Comparison of ENCODE assay signal across 12 cellular contexts in genomic region chr12:121388421-121388981, GRCh38. TPM values are rescaled to one million over a fixed set of nuclear protein-coding genes. Genes with fewer than 3 reads are reported as not detected.
DNase-seq lines count a peak whose midpoint lies in the region; ATAC-seq, FAIRE-seq and TF ChIP-seq lines count a peak whose summit lies in the region.
"Had no signal": no experiment of that assay in that cellular context is flagged by ENCODE, and none has a peak within 500 bp of the region (broad histone marks: within the 10 kb centered on the region; RNA-seq: fewer than 3 reads in every experiment).

No MANE protein-coding gene starts in this region.

- H3K27me3 ChIP-seq in RWPE2 (ENCODE audit: insufficient read depth, poor library complexity, severe bottlenecking), result no peaks in the 10 kb centered on the region
- H3K27me3 ChIP-seq in adrenal gland, result no peaks in the 10 kb centered on the region
- H3K27me3 ChIP-seq in Peyer's patch, result no peaks in the 10 kb centered on the region
- H3K27me3 ChIP-seq in vagina, result no peaks in the 10 kb centered on the region
- H3K27me3 ChIP-seq: pancreas had no signal

- peak; percentile 56 to 62; a peak in 5 of 6 replicates for ATAC-seq in A549
- ATAC-seq in RWPE2 (ENCODE audit: low read depth), result peak; percentile 86
- ATAC-seq in stimulated activated effector memory CD8-positive, alpha-beta T cell treated with anti-CD3 and anti-CD28 coated beads, Interleukin-12 subunit alpha, Interleukin-12 subunit beta, amount 100 ng/mL, for 72 hours, result no peak
- ATAC-seq: pancreas had no signal

- TF ChIP-seq RAD21 in A549 (conservative IDR thresholded peaks at IDR 0.05 in 1 of 2, IDR thresholded peaks at IDR 0.05 in 1 of 2), result no peak

- peaks cover 20% of the 10 kb centered on the region for H3K4me1 Mint-ChIP-seq in stimulated activated effector memory CD8-positive, alpha-beta T cell treated with anti-CD3 and anti-CD28 coated beads, Interleukin-12 subunit alpha, Interleukin-12 subunit beta, amount 100 ng/mL, for 72 hours

- POLR2A ChIA-PET in A549 (lab: Yijun Ruan, JAX), result no interaction called here

- no peaks in the 10 kb centered on the region for H3K36me3 Mint-ChIP-seq in stimulated activated effector memory CD8-positive, alpha-beta T cell treated with anti-CD3 and anti-CD28 coated beads, Interleukin-12 subunit alpha, Interleukin-12 subunit beta, amount 100 ng/mL, for 72 hours

- TF ChIP-seq POLR2A in A549 (IDR thresholded peaks at IDR 0.05; ENCODE audit: low read length) (no peak; the same call in 1 of the 2 replicates), adrenal gland (IDR thresholded peaks at IDR 0.05) (no peak), Peyer's patch (IDR thresholded peaks at IDR 0.05) (no peak), vagina (IDR thresholded peaks at IDR 0.05) (no peak)

- H3K27ac ChIP-seq in A549 (peak overlapping the region in 1 of 2 experiments; percentile 14; a peak in 1 of 6 replicates), RWPE2 (ENCODE audit: poor library complexity, severe bottlenecking) (peak overlapping the region; percentile 32), adrenal gland (no peak overlapping the region), Peyer's patch (no peak overlapping the region), vagina (no peak overlapping the region)
- H3K27ac ChIP-seq: pancreas had no signal

- no peak for FAIRE-seq in A549 (lab: Jason Lieb, UNC)
- FAIRE-seq: pancreas had no signal

- WGBS in A549 (ENCODE audit: missing lambda C conversion rate), result 61% methylated on average over 5 of the region's 5 CpGs
- WGBS in adrenal gland, 4 donors, result 68 to 79% (median 75%) methylated on average over 5 of the region's 5 CpGs

- no peak for TF ChIP-seq EP300 in A549 (IDR thresholded peaks at IDR 0.05)

- intact Hi-C loops in adrenal gland (cut with DNase I), result no loop called here
- intact Hi-C loops in vagina (cut with DNase I), result no loop called here

- no peaks in the 10 kb centered on the region for H3K9me3 Mint-ChIP-seq in stimulated activated effector memory CD8-positive, alpha-beta T cell treated with anti-CD3 and anti-CD28 coated beads, Interleukin-12 subunit alpha, Interleukin-12 subunit beta, amount 100 ng/mL, for 72 hours

- H3K27ac Mint-ChIP-seq in stimulated activated effector memory CD8-positive, alpha-beta T cell treated with anti-CD3 and anti-CD28 coated beads, Interleukin-12 subunit alpha, Interleukin-12 subunit beta, amount 100 ng/mL, for 72 hours, result no peak overlapping the region

- DNase-seq in A549 (ENCODE audit: low read depth in 1 of 2, low spot score in 1 of 2) (peak in 1 of 2 experiments; percentile 32), GM04504 (ENCODE audit: low read depth) (peak; percentile 68), RWPE2 (ENCODE audit: low spot score) (no peak), fibroblast of the aortic adventitia (ENCODE audit: low read depth) (peak; percentile 65), adrenal gland (no peak), Peyer's patch (no peak), vagina (ENCODE audit: extremely low spot score in 2 of 2) (no peak)
- DNase-seq in stimulated activated effector memory CD8-positive, alpha-beta T cell treated with anti-CD3 and anti-CD28 coated beads, Interleukin-12 subunit alpha, Interleukin-12 subunit beta, amount 100 ng/mL, for 72 hours (ENCODE audit: low spot score in 2 of 2), result no peak
- DNase-seq: activated T-cell treated with anti-CD3 and anti-CD28 coated beads for 4 hours, NCI-H187 treated with DMSO at 0.1 percent for 48 hours, pancreas, SHP77 treated with DMSO at 0.1 percent for 48 hours had no signal

- H3K4me2 ChIP-seq in A549, result 0 out of 3 replicates have a peak overlapping the region, but pooled peaks have one; percentile 29

- H3K9me3 ChIP-seq in A549, result no peaks in the 10 kb centered on the region
- no peaks in the 10 kb centered on the region for H3K9me3 ChIP-seq in RWPE2 (ENCODE audit: severe bottlenecking)
- no peaks in the 10 kb centered on the region for H3K9me3 ChIP-seq in adrenal gland (replicated peaks in 1 of 3)
- no peaks in the 10 kb centered on the region for H3K9me3 ChIP-seq in Peyer's patch
- no peaks in the 10 kb centered on the region for H3K9me3 ChIP-seq in vagina
- H3K9me3 ChIP-seq: pancreas had no signal

- CTCF ChIA-PET in A549 (lab: Yijun Ruan, JAX), result interaction anchor here (1.2 to 1.6 kb wide), 3 partner anchors 11 to 54 kb away, joined by 3 to 7 read pairs (median 3); no protein-coding TSS in a partner anchor

- H3K36me3 ChIP-seq in RWPE2 (ENCODE audit: low read depth) (no peaks in the 10 kb centered on the region), adrenal gland (replicated peaks in 1 of 2) (no peaks in the 10 kb centered on the region), Peyer's patch (no peaks in the 10 kb centered on the region), vagina (no peaks in the 10 kb centered on the region)
- H3K36me3 ChIP-seq: pancreas had no signal

- H3K4me1 ChIP-seq in A549, result peaks cover 7% of the 10 kb centered on the region; the same call in 2 of the 3 replicates
- peaks cover 6% of the 10 kb centered on the region for H3K4me1 ChIP-seq in RWPE2 (ENCODE audit: insufficient read depth, poor library complexity, severe bottlenecking)
- no peaks in the 10 kb centered on the region for H3K4me1 ChIP-seq in adrenal gland (replicated peaks in 1 of 2)
- H3K4me1 ChIP-seq in Peyer's patch, result no peaks in the 10 kb centered on the region
- H3K4me1 ChIP-seq in vagina, result no peaks in the 10 kb centered on the region
- H3K4me1 ChIP-seq: pancreas had no signal

- H3K4me3 ChIP-seq in A549 (no peak overlapping the region), RWPE2 (ENCODE audit: severe bottlenecking) (no peak overlapping the region), fibroblast of the aortic adventitia (ENCODE audit: low read depth, low read length) (no peak overlapping the region), adrenal gland (no peak overlapping the region), Peyer's patch (no peak overlapping the region), vagina (no peak overlapping the region)
- H3K4me3 ChIP-seq: pancreas had no signal

- no peak for TF ChIP-seq CTCF in A549 (IDR thresholded peaks at IDR 0.05)
- TF ChIP-seq CTCF in RWPE2 (IDR thresholded peaks at IDR 0.05; ENCODE audit: poor library complexity, severe bottlenecking), result no peak
- no peak for TF ChIP-seq CTCF in fibroblast of the aortic adventitia (IDR thresholded peaks at IDR 0.05; ENCODE audit: insufficient read depth, low read length)
- no peak for TF ChIP-seq CTCF in adrenal gland (IDR thresholded peaks at IDR 0.05)
- TF ChIP-seq CTCF in Peyer's patch (IDR thresholded peaks at IDR 0.05), result no peak
- no peak for TF ChIP-seq CTCF in vagina (IDR thresholded peaks at IDR 0.05)

- H3K4me3 Mint-ChIP-seq in stimulated activated effector memory CD8-positive, alpha-beta T cell treated with anti-CD3 and anti-CD28 coated beads, Interleukin-12 subunit alpha, Interleukin-12 subunit beta, amount 100 ng/mL, for 72 hours, result no peak overlapping the region

TF ChIP-seq in A549, 52 proteins besides CTCF, POLR2A, EP300 and RAD21:
- TF ChIP-seq, protein P1, sequence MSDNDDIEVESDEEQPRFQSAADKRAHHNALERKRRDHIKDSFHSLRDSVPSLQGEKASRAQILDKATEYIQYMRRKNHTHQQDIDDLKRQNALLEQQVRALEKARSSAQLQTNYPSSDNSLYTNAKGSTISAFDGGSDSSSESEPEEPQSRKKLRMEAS (IDR thresholded peaks at IDR 0.05), result no peak
- TF ChIP-seq MAFK (IDR thresholded peaks at IDR 0.05; ENCODE audit: partially characterized antibody) (peak; percentile 47), RFX5 (IDR thresholded peaks at IDR 0.05) (no peak), NFE2L2 (conservative IDR thresholded peaks at IDR 0.05; ENCODE audit: low read length) (peak; percentile 65)

RNA-seq across cellular contexts. Expression of gene RNF34, which starts 11.4 kb away (rescaled TPM):
- polyA plus RNA-seq in A549 (2011; rRNA removed) (59.4 and 94.4 TPM in 2 replicates), A549 (2017; fragmentation: RNase III; extraction: RNeasy Plus Mini Kit Qiagen cat#74134 plus additional on column Dnase treatment) (39.6 to 44.5 TPM (median 42.0 TPM) in 3 replicates), adrenal gland (10 to 100 TPM; 13.3 to 29.5 (median 15.7) TPM)
- polyA plus RNA-seq in A549 (2012; cell fraction: cytosol; rRNA removed), result 41.0 and 50.8 TPM in 2 replicates
- polyA plus RNA-seq in A549 (2012; cell fraction: nucleus; rRNA removed), result 34.5 and 43.7 TPM in 2 replicates
- 183 and 207 TPM in 2 replicates for polyA minus RNA-seq in A549 (2011; rRNA and poly(A)+ RNA removed)
- total RNA-seq in fibroblast of the aortic adventitia (ENCODE audit: low replicate concordance) (36.9 and 55.1 TPM in 2 replicates), adrenal gland (10 to 100 TPM; 16.8 to 39.6 (median 26.5) TPM), Peyer's patch (10 to 100 TPM; 50.4 to 83.4 (median 72.9) TPM), vagina (30.2 TPM)

RNA-seq across cellular contexts. Expression of gene ANAPC5, which starts 36.3 kb away (rescaled TPM):
- polyA plus RNA-seq in A549 (2011; rRNA removed) (213 and 225 TPM in 2 replicates), A549 (2017; fragmentation: RNase III; extraction: RNeasy Plus Mini Kit Qiagen cat#74134 plus additional on column Dnase treatment) (88.4 to 91.9 TPM (median 91.6 TPM) in 3 replicates), adrenal gland (100 to 1,000 TPM; 164 to 204 (median 181) TPM)
- polyA plus RNA-seq in A549 (2012; cell fraction: cytosol; rRNA removed), result 182 and 200 TPM in 2 replicates
- 214 and 271 TPM in 2 replicates for polyA plus RNA-seq in A549 (2012; cell fraction: nucleus; rRNA removed)
- 167 and 212 TPM in 2 replicates for polyA minus RNA-seq in A549 (2011; rRNA and poly(A)+ RNA removed)
- total RNA-seq in fibroblast of the aortic adventitia (ENCODE audit: low replicate concordance) (148 and 209 TPM in 2 replicates), adrenal gland (100 to 1,000 TPM in 2 of 8 donors, 10 to 100 TPM in 6; 81.3 to 128 (median 90.4) TPM), Peyer's patch (100 to 1,000 TPM; 101 to 381 (median 139) TPM), vagina (143 TPM)

Comparison
In these comparisons a context has a peak if more than half of its experiments do, and no peak if none do; other contexts are left out.
1. DNase-seq: peak in GM04504 (single experiment) and fibroblast of the aortic adventitia (single experiment); none in RWPE2 (single experiment), adrenal gland (0 of 7), Peyer's patch (0 of 3), vagina (0 of 2) and stimulated activated effector memory CD8-positive, alpha-beta T cell treated with anti-CD3 and anti-CD28 coated beads, Interleukin-12 subunit alpha, Interleukin-12 subunit beta, amount 100 ng/mL, for 72 hours (0 of 2).